In genomic region chr7:55970561-55970960, GRCh38 we compare ENCODE assay signal across 19 cellular contexts. TPM values are rescaled to one million over a fixed set of nuclear protein-coding genes. Genes with fewer than 3 reads are reported as not detected.
A peak's percentile ranks its signal among the peaks of the same experiment; 100 is the strongest.
DNase-seq lines count a peak whose midpoint lies in the region; ATAC-seq and TF ChIP-seq lines count a peak whose summit lies in the region.
"Had no signal": no experiment of that assay in that cellular context is flagged by ENCODE, and none has a peak within 500 bp of the region (broad histone marks: within the 10 kb centered on the region; RNA-seq: fewer than 3 reads in every experiment).

No MANE protein-coding gene starts in this region.

- H3K4me3 Mint-ChIP-seq in activated naive CD4-positive, alpha-beta T cell treated with anti-CD3 and anti-CD28 coated beads for 36 hours = no peak overlapping the region
- no peak overlapping the region for H3K4me3 Mint-ChIP-seq in stimulated activated effector memory CD8-positive, alpha-beta T cell treated with anti-CD3 and anti-CD28 coated beads, Interleukin-12 subunit alpha, Interleukin-12 subunit beta, amount 100 ng/mL, for 72 hours
- H3K4me3 Mint-ChIP-seq: GM23338; natural killer cell treated with Interleukin-12 subunit alpha and Interleukin-12 subunit beta and Interleukin-15 and Interleukin-18, amount 100 ng/mL, for 72 hours; stimulated activated naive B cell treated with anti-CD40 and anti-IgM and Interleukin-4, amounts not matched to agents 10 μg/mL and 1 μg/mL and 100 μg/mL, for 72 hours; T-cell had no signal

- CTCF ChIA-PET in activated naive CD4-positive, alpha-beta T cell treated with anti-CD3 and anti-CD28 coated beads for 36 hours (lab: Charles Lee) = interaction anchor here (0.6 kb wide), 1 partner anchor 91 kb away, joined by 3 read pairs; no protein-coding TSS in a partner anchor

- ATAC-seq in activated naive CD4-positive, alpha-beta T cell treated with anti-CD3 and anti-CD28 coated beads, Interleukin-2, amount 50 U/mL, for 72 hours = no peak
- ATAC-seq in stimulated activated effector memory CD8-positive, alpha-beta T cell treated with anti-CD3 and anti-CD28 coated beads, Interleukin-12 subunit alpha, Interleukin-12 subunit beta, amount 100 ng/mL, for 72 hours = no peak
- ATAC-seq in esophagus mucosa = no peak
- ATAC-seq: foreskin keratinocyte; GM23338; natural killer cell treated with Interleukin-12 subunit alpha and Interleukin-12 subunit beta and Interleukin-15 and Interleukin-18, amount 100 ng/mL, for 72 hours; stimulated activated naive B cell treated with anti-CD40 and anti-IgM and Interleukin-4, amounts not matched to agents 10 μg/mL and 1 μg/mL and 100 μg/mL, for 72 hours; T-cell had no signal

- intact Hi-C loops in activated naive CD4-positive, alpha-beta T cell treated with anti-CD3 and anti-CD28 coated beads for 36 hours (cut with micrococcal nuclease) = no loop called here

- no peaks in the 10 kb centered on the region for H3K27me3 Mint-ChIP-seq in activated naive CD4-positive, alpha-beta T cell treated with anti-CD3 and anti-CD28 coated beads for 36 hours (ENCODE audit: low read depth)
- H3K27me3 Mint-ChIP-seq: natural killer cell treated with Interleukin-12 subunit alpha and Interleukin-12 subunit beta and Interleukin-15 and Interleukin-18, amount 100 ng/mL, for 72 hours; stimulated activated naive B cell treated with anti-CD40 and anti-IgM and Interleukin-4, amounts not matched to agents 10 μg/mL and 1 μg/mL and 100 μg/mL, for 72 hours; T-cell had no signal

- H3K4me1 ChIP-seq in cardiac muscle cell (ENCODE audit: low read depth) = peaks cover 9% of the 10 kb centered on the region
- H3K4me1 ChIP-seq: foreskin keratinocyte had no signal

- H3K9me3 Mint-ChIP-seq in activated naive CD4-positive, alpha-beta T cell treated with anti-CD3 and anti-CD28 coated beads, Interleukin-2, amount 50 U/mL, for 72 hours = no peaks in the 10 kb centered on the region
- H3K9me3 Mint-ChIP-seq in activated naive CD4-positive, alpha-beta T cell treated with anti-CD3 and anti-CD28 coated beads for 36 hours = no peaks in the 10 kb centered on the region
- H3K9me3 Mint-ChIP-seq in stimulated activated effector memory CD8-positive, alpha-beta T cell treated with anti-CD3 and anti-CD28 coated beads, Interleukin-12 subunit alpha, Interleukin-12 subunit beta, amount 100 ng/mL, for 72 hours = no peaks in the 10 kb centered on the region
- H3K9me3 Mint-ChIP-seq: GM23338; natural killer cell treated with Interleukin-12 subunit alpha and Interleukin-12 subunit beta and Interleukin-15 and Interleukin-18, amount 100 ng/mL, for 72 hours; stimulated activated naive B cell treated with anti-CD40 and anti-IgM and Interleukin-4, amounts not matched to agents 10 μg/mL and 1 μg/mL and 100 μg/mL, for 72 hours; T-cell had no signal

- H3K4me3 ChIP-seq in cardiac muscle cell = no peak overlapping the region
- H3K4me3 ChIP-seq: GM23338, MG63 had no signal

- peak overlapping the region; percentile 48 for H3K27ac ChIP-seq in cardiac muscle cell
- H3K27ac ChIP-seq: foreskin keratinocyte, parathyroid adenoma had no signal

- no peak for DNase-seq in activated naive CD4-positive, alpha-beta T cell treated with anti-CD3 and anti-CD28 coated beads, Interleukin-2, amount 50 U/mL, for 72 hours (ENCODE audit: low spot score in 2 of 2)
- DNase-seq in activated naive CD4-positive, alpha-beta T cell treated with anti-CD3 and anti-CD28 coated beads for 36 hours = no peak
- peak; percentile 74 for DNase-seq in NCI-H69 (lab: John Stamatoyannopoulos, UW)
- DNase-seq in cardiac muscle cell (ENCODE audit: low read depth in 1 of 2, low spot score in 1 of 2) = no peak
- DNase-seq in stimulated activated effector memory CD8-positive, alpha-beta T cell treated with anti-CD3 and anti-CD28 coated beads, Interleukin-12 subunit alpha, Interleukin-12 subunit beta, amount 100 ng/mL, for 72 hours (ENCODE audit: low spot score in 2 of 2) = no peak
- DNase-seq in NCI-H524 (lab: John Stamatoyannopoulos, UW) = no peak
- no peak for DNase-seq in germinal center (ENCODE audit: low spot score)
- DNase-seq: activated CD4-positive, alpha-beta T cell treated with anti-CD3 and anti-CD28 coated beads for 48 hours; central memory CD4-positive, alpha-beta T cell; foreskin keratinocyte; MG63; NCI-H1417 treated with DMSO at 0.1 percent for 48 hours; NCI-H446 treated with DMSO at 0.1 percent for 48 hours; stimulated activated naive B cell treated with anti-CD40 and anti-IgM and Interleukin-4, amounts not matched to agents 10 μg/mL and 1 μg/mL and 100 μg/mL, for 72 hours; T-cell had no signal

- no peak for TF ChIP-seq CTCF in cardiac muscle cell (IDR thresholded peaks at IDR 0.05; ENCODE audit: low read depth, low read length)

- H3K27me3 ChIP-seq in cardiac muscle cell = no peaks in the 10 kb centered on the region
- H3K27me3 ChIP-seq: foreskin keratinocyte, MG63 had no signal

- H3K36me3 ChIP-seq in cardiac muscle cell = no peaks in the 10 kb centered on the region
- H3K36me3 ChIP-seq: MG63 had no signal

- H3K9me3 ChIP-seq in cardiac muscle cell (ENCODE audit: low read depth) = no peaks in the 10 kb centered on the region
- H3K9me3 ChIP-seq: MG63 had no signal

- H3K27ac Mint-ChIP-seq in activated naive CD4-positive, alpha-beta T cell treated with anti-CD3 and anti-CD28 coated beads, Interleukin-2, amount 50 U/mL, for 72 hours = peak overlapping the region; percentile 17 to 68
- no peak overlapping the region for H3K27ac Mint-ChIP-seq in activated naive CD4-positive, alpha-beta T cell treated with anti-CD3 and anti-CD28 coated beads for 36 hours
- peak overlapping the region; percentile 29 for H3K27ac Mint-ChIP-seq in stimulated activated effector memory CD8-positive, alpha-beta T cell treated with anti-CD3 and anti-CD28 coated beads, Interleukin-12 subunit alpha, Interleukin-12 subunit beta, amount 100 ng/mL, for 72 hours
- H3K27ac Mint-ChIP-seq: stimulated activated naive B cell treated with anti-CD40 and anti-IgM and Interleukin-4, amounts not matched to agents 10 μg/mL and 1 μg/mL and 100 μg/mL, for 72 hours had no signal

- peaks cover 40% of the 10 kb centered on the region for H3K4me1 Mint-ChIP-seq in activated naive CD4-positive, alpha-beta T cell treated with anti-CD3 and anti-CD28 coated beads for 36 hours (ENCODE audit: low read depth)
- H3K4me1 Mint-ChIP-seq in stimulated activated effector memory CD8-positive, alpha-beta T cell treated with anti-CD3 and anti-CD28 coated beads, Interleukin-12 subunit alpha, Interleukin-12 subunit beta, amount 100 ng/mL, for 72 hours = peaks cover 47% of the 10 kb centered on the region

- peaks cover 0 to 10% of the 10 kb centered on the region in 2 donors for H3K36me3 Mint-ChIP-seq in activated naive CD4-positive, alpha-beta T cell treated with anti-CD3 and anti-CD28 coated beads, Interleukin-2, amount 50 U/mL, for 72 hours
- peaks cover 17% of the 10 kb centered on the region for H3K36me3 Mint-ChIP-seq in activated naive CD4-positive, alpha-beta T cell treated with anti-CD3 and anti-CD28 coated beads for 36 hours (ENCODE audit: low read depth)
- peaks cover 25% of the 10 kb centered on the region for H3K36me3 Mint-ChIP-seq in stimulated activated effector memory CD8-positive, alpha-beta T cell treated with anti-CD3 and anti-CD28 coated beads, Interleukin-12 subunit alpha, Interleukin-12 subunit beta, amount 100 ng/mL, for 72 hours
- H3K36me3 Mint-ChIP-seq: natural killer cell treated with Interleukin-12 subunit alpha and Interleukin-12 subunit beta and Interleukin-15 and Interleukin-18, amount 100 ng/mL, for 72 hours had no signal

RNA-seq across cellular contexts. Expression of gene NIPSNAP2, which starts 6.2 kb away (rescaled TPM):
- 10 to 100 TPM; 51.2 to 56.6 TPM for total RNA-seq in activated naive CD4-positive, alpha-beta T cell treated with anti-CD3 and anti-CD28 coated beads, Interleukin-2, amount 50 U/mL, for 72 hours
- 10 to 100 TPM; 57.3 to 57.6 TPM for total RNA-seq in activated naive CD4-positive, alpha-beta T cell treated with anti-CD3 and anti-CD28 coated beads for 36 hours
- 97.7 and 123 TPM in 2 replicates for total RNA-seq in cardiac muscle cell
- 197 and 207 TPM in 2 replicates for polyA plus RNA-seq in cardiac muscle cell
- total RNA-seq in esophagus mucosa = 30.9 TPM

RNA-seq across cellular contexts. Expression of gene MRPS17, which starts 18.9 kb away (rescaled TPM):
- 10 to 100 TPM; 18.8 to 25.1 TPM for total RNA-seq in activated naive CD4-positive, alpha-beta T cell treated with anti-CD3 and anti-CD28 coated beads, Interleukin-2, amount 50 U/mL, for 72 hours
- total RNA-seq in activated naive CD4-positive, alpha-beta T cell treated with anti-CD3 and anti-CD28 coated beads for 36 hours = 10 to 100 TPM; 17.3 to 18.7 TPM
- 7.8 and 11.7 TPM in 2 replicates for total RNA-seq in cardiac muscle cell
- polyA plus RNA-seq in cardiac muscle cell = 34.4 and 35.7 TPM in 2 replicates
- total RNA-seq in esophagus mucosa = 14.7 TPM
